ENCODE assay signal across 8 cellular contexts in the genomic region with DNA sequence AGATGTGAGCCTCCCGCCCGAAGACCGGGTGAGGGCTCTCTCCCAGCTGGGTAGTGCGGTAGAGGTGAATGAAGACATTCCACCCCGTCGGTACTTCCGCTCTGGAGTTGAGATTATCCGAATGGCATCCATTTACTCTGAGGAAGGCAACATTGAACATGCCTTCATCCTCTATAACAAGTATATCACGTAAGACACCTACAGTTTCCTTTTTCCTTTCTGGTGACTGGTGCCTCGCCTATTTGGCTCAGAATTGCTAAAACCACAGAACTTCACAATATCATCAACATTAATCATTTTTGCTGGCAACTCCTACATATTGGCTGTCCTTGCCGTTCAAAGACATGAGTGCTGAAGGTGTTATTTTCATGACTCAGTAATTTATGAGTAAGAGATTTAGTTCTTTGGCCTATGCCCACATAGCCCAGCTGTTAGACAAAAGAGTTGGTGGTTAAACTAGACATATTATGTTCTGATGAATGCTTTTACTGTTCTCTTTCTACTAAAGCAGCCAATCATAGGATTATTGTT. TPM values are rescaled to one million over a fixed set of nuclear protein-coding genes. Genes with fewer than 3 reads are reported as not detected.
DNase-seq lines count a peak whose midpoint lies in the region; ATAC-seq and TF ChIP-seq lines count a peak whose summit lies in the region.

No MANE protein-coding gene starts in this region.

- CTCF ChIA-PET in AG04450 (lab: Charles Lee): no interaction called here

- H3K27me3 ChIP-seq in AG04450 (ENCODE audit: control insufficient read depth, insufficient read depth, low read length) (no peaks in the 10 kb centered on the region), Loucy (ENCODE audit: insufficient read depth, low read length, poor library complexity, severe bottlenecking) (no peaks in the 10 kb centered on the region)

- peaks cover 34% of the 10 kb centered on the region for H3K36me3 Mint-ChIP-seq in activated naive CD8-positive, alpha-beta T cell treated with anti-CD3 and anti-CD28 coated beads, Interleukin-2, amount 50 U/mL, for 24 hours (ENCODE audit: low read depth)

- peaks cover 4% of the 10 kb centered on the region for H3K9me3 Mint-ChIP-seq in activated naive CD8-positive, alpha-beta T cell treated with anti-CD3 and anti-CD28 coated beads, Interleukin-2, amount 50 U/mL, for 24 hours

- peak; percentile 88 for ATAC-seq in activated naive CD8-positive, alpha-beta T cell treated with anti-CD3 and anti-CD28 coated beads, Interleukin-2, amount 50 U/mL, for 24 hours

- H3K27ac ChIP-seq in AG04450 (ENCODE audit: low read depth, low read length) (peak overlapping the region; percentile 43), coronary artery (no peak overlapping the region)

- peak overlapping the region; percentile 85 for H3K9ac ChIP-seq in Loucy (ENCODE audit: low read depth, low read length, poor library complexity, severe bottlenecking)

- DNase-seq in AG04450 (ENCODE audit: low read depth, low spot score) (no peak), myocyte (ENCODE audit: low read depth) (peak; percentile 87), HuH-7.5 (ENCODE audit: low spot score) (no peak), coronary artery (ENCODE audit: low spot score) (no peak), mucosa of gallbladder (ENCODE audit: low spot score) (no peak), SKM-1 (lab: John Stamatoyannopoulos, UW; ENCODE audit: unreplicated experiment) (no peak)
- DNase-seq in activated naive CD8-positive, alpha-beta T cell treated with anti-CD3 and anti-CD28 coated beads, Interleukin-2, amount 50 U/mL, for 24 hours: no peak

- H3K4me3 ChIP-seq in AG04450 (ENCODE audit: low read depth, low read length) (no peak overlapping the region), Loucy (ENCODE audit: low read length, poor library complexity, severe bottlenecking) (peak overlapping the region; percentile 77), coronary artery (no peak overlapping the region)

- no peaks in the 10 kb centered on the region for H3K27me3 Mint-ChIP-seq in activated naive CD8-positive, alpha-beta T cell treated with anti-CD3 and anti-CD28 coated beads, Interleukin-2, amount 50 U/mL, for 24 hours

- H3K4me3 Mint-ChIP-seq in activated naive CD8-positive, alpha-beta T cell treated with anti-CD3 and anti-CD28 coated beads, Interleukin-2, amount 50 U/mL, for 24 hours: peak overlapping the region; percentile 91

- peaks cover 50% of the 10 kb centered on the region for H3K4me1 ChIP-seq in Loucy (ENCODE audit: insufficient read depth, low read length, poor library complexity, severe bottlenecking)

- H3F3A ChIP-seq in Loucy (ENCODE audit: low read depth): peaks cover 6% of the 10 kb centered on the region; the same call in 1 of the 2 replicates

- peaks cover 58% of the 10 kb centered on the region for H3K79me2 ChIP-seq in Loucy (ENCODE audit: insufficient read depth, low read length)

- H2AFZ ChIP-seq in Loucy (ENCODE audit: low read length): no peak overlapping the region

- peaks cover 52% of the 10 kb centered on the region for H3K4me1 Mint-ChIP-seq in activated naive CD8-positive, alpha-beta T cell treated with anti-CD3 and anti-CD28 coated beads, Interleukin-2, amount 50 U/mL, for 24 hours

- H3K9me3 ChIP-seq in AG04450 (ENCODE audit: control insufficient read depth, insufficient read depth, low read length) (no peaks in the 10 kb centered on the region), Loucy (ENCODE audit: insufficient read depth, low read depth, low read length) (no peaks in the 10 kb centered on the region)

- no peaks in the 10 kb centered on the region for H3K9me2 ChIP-seq in Loucy (replicated peaks; ENCODE audit: low read depth, low read length)

- peak overlapping the region; percentile 97 for H3K27ac Mint-ChIP-seq in activated naive CD8-positive, alpha-beta T cell treated with anti-CD3 and anti-CD28 coated beads, Interleukin-2, amount 50 U/mL, for 24 hours

- H4K20me1 ChIP-seq in Loucy (ENCODE audit: insufficient read depth, low read length, poor library complexity, severe bottlenecking): peaks cover 6% of the 10 kb centered on the region

- TF ChIP-seq CTCF in AG04450 (IDR thresholded peaks at IDR 0.05; ENCODE audit: low read depth, low read length) (no peak), Loucy (conservative IDR thresholded peaks at IDR 0.05; ENCODE audit: low read length) (no peak), coronary artery (IDR thresholded peaks at IDR 0.05) (no peak)

- peak overlapping the region; percentile 95 for H3K4me2 ChIP-seq in Loucy (ENCODE audit: low read depth, low read length, poor library complexity, severe bottlenecking)

- peaks cover 9% of the 10 kb centered on the region for H3K36me3 ChIP-seq in Loucy (ENCODE audit: insufficient read depth, low read length)

- POLR2A ChIA-PET in AG04450 (lab: Yijun Ruan, JAX): no interaction called here

RNA-seq across cellular contexts. Expression of a gene that starts 2.2 kb away (rescaled TPM):
- polyA plus RNA-seq in AG04450 (2011; rRNA removed): 48.3 and 54.5 TPM in 2 replicates
- 32.8 and 38.2 TPM in 2 replicates for polyA minus RNA-seq in AG04450 (2011; rRNA and poly(A)+ RNA removed)
- total RNA-seq in myocyte (1,045 and 1,591 TPM in 2 replicates), mucosa of gallbladder (49.0 TPM)
- 548 TPM for polyA plus RNA-seq in myocyte (2012)

RNA-seq across cellular contexts. Expression of a gene that starts 47.0 kb away (rescaled TPM):
- not detected in 2 replicates for polyA plus RNA-seq in AG04450 (2011; rRNA removed)
- polyA minus RNA-seq in AG04450 (2011; rRNA and poly(A)+ RNA removed): not detected in 2 replicates
- total RNA-seq in myocyte: not detected in 2 replicates
- not detected for polyA plus RNA-seq in myocyte (2012)
- total RNA-seq in mucosa of gallbladder: not detected

RNA-seq across cellular contexts. Expression of a gene that starts 51.0 kb away (rescaled TPM):
- 33.2 and 45.2 TPM in 2 replicates for polyA plus RNA-seq in AG04450 (2011; rRNA removed)
- polyA minus RNA-seq in AG04450 (2011; rRNA and poly(A)+ RNA removed): 11.5 and 13.2 TPM in 2 replicates
- total RNA-seq in myocyte (21.4 and 33.2 TPM in 2 replicates), mucosa of gallbladder (18.2 TPM)
- 21.2 TPM for polyA plus RNA-seq in myocyte (2012)

Comparison
In these comparisons a context has a peak if more than half of its experiments do, and no peak if none do; other contexts are left out.
1. RNA of a gene that starts 2.2 kb away (total RNA-seq): 1,045 to 1,591 TPM in myocyte; 49.0 TPM in mucosa of gallbladder (single experiment); every median in the first group is over 10 times any median in the second.